In genomic region chr3:78863294-78864203, GRCh38 we compare ENCODE assay signal across 2 cellular contexts.
TF ChIP-seq lines count a peak whose summit lies in the region.

No MANE protein-coding gene starts in this region.

TF ChIP-seq in GM23338, 12 proteins besides CTCF, POLR2A, EP300 and RAD21 (continued from another document):
- TF ChIP-seq, protein P1, sequence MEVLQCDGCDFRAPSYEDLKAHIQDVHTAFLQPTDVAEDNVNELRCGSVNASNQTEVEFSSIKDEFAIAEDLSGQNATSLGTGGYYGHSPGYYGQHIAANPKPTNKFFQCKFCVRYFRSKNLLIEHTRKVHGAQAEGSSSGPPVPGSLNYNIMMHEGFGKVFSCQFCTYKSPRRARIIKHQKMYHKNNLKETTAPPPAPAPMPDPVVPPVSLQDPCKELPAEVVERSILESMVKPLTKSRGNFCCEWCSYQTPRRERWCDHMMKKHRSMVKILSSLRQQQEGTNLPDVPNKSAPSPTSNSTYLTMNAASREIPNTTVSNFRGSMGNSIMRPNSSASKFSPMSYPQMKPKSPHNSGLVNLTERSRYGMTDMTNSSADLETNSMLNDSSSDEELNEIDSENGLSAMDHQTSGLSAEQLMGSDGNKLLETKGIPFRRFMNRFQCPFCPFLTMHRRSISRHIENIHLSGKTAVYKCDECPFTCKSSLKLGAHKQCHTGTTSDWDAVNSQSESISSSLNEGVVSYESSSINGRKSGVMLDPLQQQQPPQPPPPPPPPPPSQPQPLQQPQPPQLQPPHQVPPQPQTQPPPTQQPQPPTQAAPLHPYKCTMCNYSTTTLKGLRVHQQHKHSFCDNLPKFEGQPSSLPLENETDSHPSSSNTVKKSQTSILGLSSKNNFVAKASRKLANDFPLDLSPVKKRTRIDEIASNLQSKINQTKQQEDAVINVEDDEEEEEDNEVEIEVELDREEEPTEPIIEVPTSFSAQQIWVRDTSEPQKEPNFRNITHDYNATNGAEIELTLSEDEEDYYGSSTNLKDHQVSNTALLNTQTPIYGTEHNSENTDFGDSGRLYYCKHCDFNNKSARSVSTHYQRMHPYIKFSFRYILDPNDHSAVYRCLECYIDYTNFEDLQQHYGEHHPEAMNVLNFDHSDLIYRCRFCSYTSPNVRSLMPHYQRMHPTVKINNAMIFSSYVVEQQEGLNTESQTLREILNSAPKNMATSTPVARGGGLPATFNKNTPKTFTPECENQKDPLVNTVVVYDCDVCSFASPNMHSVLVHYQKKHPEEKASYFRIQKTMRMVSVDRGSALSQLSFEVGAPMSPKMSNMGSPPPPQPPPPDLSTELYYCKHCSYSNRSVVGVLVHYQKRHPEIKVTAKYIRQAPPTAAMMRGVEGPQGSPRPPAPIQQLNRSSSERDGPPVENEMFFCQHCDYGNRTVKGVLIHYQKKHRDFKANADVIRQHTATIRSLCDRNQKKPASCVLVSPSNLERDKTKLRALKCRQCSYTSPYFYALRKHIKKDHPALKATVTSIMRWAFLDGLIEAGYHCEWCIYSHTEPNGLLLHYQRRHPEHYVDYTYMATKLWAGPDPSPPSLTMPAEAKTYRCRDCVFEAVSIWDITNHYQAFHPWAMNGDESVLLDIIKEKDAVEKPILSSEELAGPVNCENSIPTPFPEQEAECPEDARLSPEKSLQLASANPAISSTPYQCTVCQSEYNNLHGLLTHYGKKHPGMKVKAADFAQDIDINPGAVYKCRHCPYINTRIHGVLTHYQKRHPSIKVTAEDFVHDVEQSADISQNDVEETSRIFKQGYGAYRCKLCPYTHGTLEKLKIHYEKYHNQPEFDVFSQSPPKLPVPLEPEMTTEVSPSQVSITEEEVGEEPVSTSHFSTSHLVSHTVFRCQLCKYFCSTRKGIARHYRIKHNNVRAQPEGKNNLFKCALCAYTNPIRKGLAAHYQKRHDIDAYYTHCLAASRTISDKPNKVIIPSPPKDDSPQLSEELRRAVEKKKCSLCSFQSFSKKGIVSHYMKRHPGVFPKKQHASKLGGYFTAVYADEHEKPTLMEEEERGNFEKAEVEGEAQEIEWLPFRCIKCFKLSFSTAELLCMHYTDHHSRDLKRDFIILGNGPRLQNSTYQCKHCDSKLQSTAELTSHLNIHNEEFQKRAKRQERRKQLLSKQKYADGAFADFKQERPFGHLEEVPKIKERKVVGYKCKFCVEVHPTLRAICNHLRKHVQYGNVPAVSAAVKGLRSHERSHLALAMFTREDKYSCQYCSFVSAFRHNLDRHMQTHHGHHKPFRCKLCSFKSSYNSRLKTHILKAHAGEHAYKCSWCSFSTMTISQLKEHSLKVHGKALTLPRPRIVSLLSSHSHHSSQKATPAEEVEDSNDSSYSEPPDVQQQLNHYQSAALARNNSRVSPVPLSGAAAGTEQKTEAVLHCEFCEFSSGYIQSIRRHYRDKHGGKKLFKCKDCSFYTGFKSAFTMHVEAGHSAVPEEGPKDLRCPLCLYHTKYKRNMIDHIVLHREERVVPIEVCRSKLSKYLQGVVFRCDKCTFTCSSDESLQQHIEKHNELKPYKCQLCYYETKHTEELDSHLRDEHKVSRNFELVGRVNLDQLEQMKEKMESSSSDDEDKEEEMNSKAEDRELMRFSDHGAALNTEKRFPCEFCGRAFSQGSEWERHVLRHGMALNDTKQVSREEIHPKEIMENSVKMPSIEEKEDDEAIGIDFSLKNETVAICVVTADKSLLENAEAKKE (CRISPR knock-in tag; IDR thresholded peaks at IDR 0.05): no peak
- TF ChIP-seq ZNF114 (CRISPR knock-in tag; IDR thresholded peaks at IDR 0.05) (no peak), POLR2AphosphoS5 (IDR thresholded peaks at IDR 0.05; ENCODE audit: low read depth) (no peak), NANOG (IDR thresholded peaks at IDR 0.05; ENCODE audit: borderline replicate concordance) (no peak), REST (IDR thresholded peaks at IDR 0.05; ENCODE audit: unreplicated experiment) (no peak), CREB1 (CRISPR knock-in tag; IDR thresholded peaks at IDR 0.05; ENCODE audit: low read depth) (no peak), EZH2 (IDR thresholded peaks at IDR 0.05; ENCODE audit: low read depth, unreplicated experiment) (no peak), EZH2phosphoT487 (IDR thresholded peaks at IDR 0.05; ENCODE audit: unreplicated experiment) (no peak)
- TF ChIP-seq, protein P2, sequence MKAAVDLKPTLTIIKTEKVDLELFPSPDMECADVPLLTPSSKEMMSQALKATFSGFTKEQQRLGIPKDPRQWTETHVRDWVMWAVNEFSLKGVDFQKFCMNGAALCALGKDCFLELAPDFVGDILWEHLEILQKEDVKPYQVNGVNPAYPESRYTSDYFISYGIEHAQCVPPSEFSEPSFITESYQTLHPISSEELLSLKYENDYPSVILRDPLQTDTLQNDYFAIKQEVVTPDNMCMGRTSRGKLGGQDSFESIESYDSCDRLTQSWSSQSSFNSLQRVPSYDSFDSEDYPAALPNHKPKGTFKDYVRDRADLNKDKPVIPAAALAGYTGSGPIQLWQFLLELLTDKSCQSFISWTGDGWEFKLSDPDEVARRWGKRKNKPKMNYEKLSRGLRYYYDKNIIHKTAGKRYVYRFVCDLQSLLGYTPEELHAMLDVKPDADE (IDR thresholded peaks at IDR 0.05): no peak

TF ChIP-seq in GM12878, 131 proteins besides CTCF, POLR2A, EP300 and RAD21 (continued from another document):
- TF ChIP-seq PKNOX1 (IDR thresholded peaks at IDR 0.05) (no peak), ZNF622 (IDR thresholded peaks at IDR 0.05) (no peak), GATAD2B (conservative IDR thresholded peaks at IDR 0.05; ENCODE audit: low read depth) (no peak), USF2 (IDR thresholded peaks at IDR 0.05; ENCODE audit: borderline replicate concordance, low read depth, low read length) (no peak), MYC (IDR thresholded peaks at IDR 0.05; ENCODE audit: insufficient read depth, insufficient read length, insufficient replicate concordance, low read length, severe bottlenecking) (no peak), NFXL1 (IDR thresholded peaks at IDR 0.05; ENCODE audit: borderline replicate concordance) (no peak), ATF3 (IDR thresholded peaks at IDR 0.05; ENCODE audit: borderline replicate concordance, extremely low read depth, low read depth, low read length) (no peak), MEF2A (IDR thresholded peaks at IDR 0.05; ENCODE audit: insufficient read depth, low read depth, low read length) (no peak), MEF2B (IDR thresholded peaks at IDR 0.05; ENCODE audit: partially characterized antibody, poor library complexity, severe bottlenecking) (peak; percentile 53)
TF ChIP-seq in GM12878: peak in this region for 2.
